In the genomic region with DNA sequence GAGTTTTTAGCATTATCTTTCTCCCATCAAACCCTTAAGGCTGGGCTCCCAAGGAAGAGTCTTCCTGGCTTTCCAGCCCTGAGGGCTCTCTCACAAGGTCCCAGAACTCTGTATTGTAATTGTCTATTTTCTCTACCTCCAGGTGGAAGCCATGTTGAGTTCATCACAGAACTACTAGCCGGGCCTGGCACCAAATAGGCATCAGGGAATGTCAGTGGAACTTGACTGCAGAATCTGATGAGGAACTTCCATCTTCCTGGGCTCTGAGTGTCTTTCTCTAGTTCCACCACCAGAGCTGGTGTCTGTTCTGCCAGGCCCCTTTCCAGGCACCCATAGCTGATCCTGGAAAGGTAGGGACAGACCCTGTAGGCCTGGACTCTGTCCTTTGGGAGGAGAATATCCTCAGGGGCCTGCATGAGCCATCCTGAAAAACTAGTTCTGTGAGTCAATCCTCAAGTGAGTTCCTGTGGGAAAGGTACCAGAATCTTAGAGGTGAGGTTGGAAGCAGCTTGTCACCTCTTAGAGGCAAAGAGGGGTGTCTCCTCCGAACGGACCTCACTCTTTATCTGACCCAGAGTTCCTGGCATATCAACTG, we compare ENCODE assay signal across 2 cellular contexts.
TF ChIP-seq lines count a peak whose summit lies in the region.

No MANE protein-coding gene starts in this region.

TF ChIP-seq in A549, 52 proteins besides CTCF, POLR2A, EP300 and RAD21:
- TF ChIP-seq GATA3 (IDR thresholded peaks at IDR 0.05; ENCODE audit: borderline replicate concordance): no peak
- TF ChIP-seq JUN (IDR thresholded peaks at IDR 0.05): no peak
- no peak for TF ChIP-seq SMC3 (IDR thresholded peaks at IDR 0.05)
- TF ChIP-seq, protein P1, sequence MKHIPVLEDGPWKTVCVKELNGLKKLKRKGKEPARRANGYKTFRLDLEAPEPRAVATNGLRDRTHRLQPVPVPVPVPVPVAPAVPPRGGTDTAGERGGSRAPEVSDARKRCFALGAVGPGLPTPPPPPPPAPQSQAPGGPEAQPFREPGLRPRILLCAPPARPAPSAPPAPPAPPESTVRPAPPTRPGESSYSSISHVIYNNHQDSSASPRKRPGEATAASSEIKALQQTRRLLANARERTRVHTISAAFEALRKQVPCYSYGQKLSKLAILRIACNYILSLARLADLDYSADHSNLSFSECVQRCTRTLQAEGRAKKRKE (CRISPR knock-in tag; IDR thresholded peaks at IDR 0.05; ENCODE audit: low read depth): no peak
- TF ChIP-seq, protein P2, sequence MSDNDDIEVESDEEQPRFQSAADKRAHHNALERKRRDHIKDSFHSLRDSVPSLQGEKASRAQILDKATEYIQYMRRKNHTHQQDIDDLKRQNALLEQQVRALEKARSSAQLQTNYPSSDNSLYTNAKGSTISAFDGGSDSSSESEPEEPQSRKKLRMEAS (IDR thresholded peaks at IDR 0.05): no peak
- no peak for TF ChIP-seq NFE2L2 (conservative IDR thresholded peaks at IDR 0.05; ENCODE audit: low read length)
- no peak for TF ChIP-seq RFX5 (IDR thresholded peaks at IDR 0.05)
- TF ChIP-seq BHLHE40 (IDR thresholded peaks at IDR 0.05; ENCODE audit: low read depth, low read length): no peak
- TF ChIP-seq, protein P3, sequence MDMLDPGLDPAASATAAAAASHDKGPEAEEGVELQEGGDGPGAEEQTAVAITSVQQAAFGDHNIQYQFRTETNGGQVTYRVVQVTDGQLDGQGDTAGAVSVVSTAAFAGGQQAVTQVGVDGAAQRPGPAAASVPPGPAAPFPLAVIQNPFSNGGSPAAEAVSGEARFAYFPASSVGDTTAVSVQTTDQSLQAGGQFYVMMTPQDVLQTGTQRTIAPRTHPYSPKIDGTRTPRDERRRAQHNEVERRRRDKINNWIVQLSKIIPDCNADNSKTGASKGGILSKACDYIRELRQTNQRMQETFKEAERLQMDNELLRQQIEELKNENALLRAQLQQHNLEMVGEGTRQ (IDR thresholded peaks at IDR 0.05): no peak
- TF ChIP-seq NR3C1 (IDR thresholded peaks at IDR 0.05): no peak
- TF ChIP-seq KDM5A (IDR thresholded peaks at IDR 0.05): no peak
- no peak for TF ChIP-seq MAZ (IDR thresholded peaks at IDR 0.05; ENCODE audit: borderline replicate concordance, low read depth, low read length)
- TF ChIP-seq ZFP36 (IDR thresholded peaks at IDR 0.05; ENCODE audit: borderline replicate concordance, partially characterized antibody): no peak

TF ChIP-seq in HCT116, 20 proteins besides CTCF, POLR2A, EP300 and RAD21:
- TF ChIP-seq, protein P4, sequence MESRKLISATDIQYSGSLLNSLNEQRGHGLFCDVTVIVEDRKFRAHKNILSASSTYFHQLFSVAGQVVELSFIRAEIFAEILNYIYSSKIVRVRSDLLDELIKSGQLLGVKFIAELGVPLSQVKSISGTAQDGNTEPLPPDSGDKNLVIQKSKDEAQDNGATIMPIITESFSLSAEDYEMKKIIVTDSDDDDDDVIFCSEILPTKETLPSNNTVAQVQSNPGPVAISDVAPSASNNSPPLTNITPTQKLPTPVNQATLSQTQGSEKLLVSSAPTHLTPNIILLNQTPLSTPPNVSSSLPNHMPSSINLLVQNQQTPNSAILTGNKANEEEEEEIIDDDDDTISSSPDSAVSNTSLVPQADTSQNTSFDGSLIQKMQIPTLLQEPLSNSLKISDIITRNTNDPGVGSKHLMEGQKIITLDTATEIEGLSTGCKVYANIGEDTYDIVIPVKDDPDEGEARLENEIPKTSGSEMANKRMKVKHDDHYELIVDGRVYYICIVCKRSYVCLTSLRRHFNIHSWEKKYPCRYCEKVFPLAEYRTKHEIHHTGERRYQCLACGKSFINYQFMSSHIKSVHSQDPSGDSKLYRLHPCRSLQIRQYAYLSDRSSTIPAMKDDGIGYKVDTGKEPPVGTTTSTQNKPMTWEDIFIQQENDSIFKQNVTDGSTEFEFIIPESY (IDR thresholded peaks at IDR 0.05; ENCODE audit: extremely low read depth, insufficient replicate concordance, low read length): no peak
- TF ChIP-seq SRF (IDR thresholded peaks at IDR 0.05; ENCODE audit: low read depth): no peak
- no peak for TF ChIP-seq SIN3A (IDR thresholded peaks at IDR 0.05; ENCODE audit: low read depth)
- no peak; the same call in 1 of the 2 replicates for TF ChIP-seq CBX3 (IDR thresholded peaks at IDR 0.05; ENCODE audit: low read depth)
- TF ChIP-seq, protein P5, sequence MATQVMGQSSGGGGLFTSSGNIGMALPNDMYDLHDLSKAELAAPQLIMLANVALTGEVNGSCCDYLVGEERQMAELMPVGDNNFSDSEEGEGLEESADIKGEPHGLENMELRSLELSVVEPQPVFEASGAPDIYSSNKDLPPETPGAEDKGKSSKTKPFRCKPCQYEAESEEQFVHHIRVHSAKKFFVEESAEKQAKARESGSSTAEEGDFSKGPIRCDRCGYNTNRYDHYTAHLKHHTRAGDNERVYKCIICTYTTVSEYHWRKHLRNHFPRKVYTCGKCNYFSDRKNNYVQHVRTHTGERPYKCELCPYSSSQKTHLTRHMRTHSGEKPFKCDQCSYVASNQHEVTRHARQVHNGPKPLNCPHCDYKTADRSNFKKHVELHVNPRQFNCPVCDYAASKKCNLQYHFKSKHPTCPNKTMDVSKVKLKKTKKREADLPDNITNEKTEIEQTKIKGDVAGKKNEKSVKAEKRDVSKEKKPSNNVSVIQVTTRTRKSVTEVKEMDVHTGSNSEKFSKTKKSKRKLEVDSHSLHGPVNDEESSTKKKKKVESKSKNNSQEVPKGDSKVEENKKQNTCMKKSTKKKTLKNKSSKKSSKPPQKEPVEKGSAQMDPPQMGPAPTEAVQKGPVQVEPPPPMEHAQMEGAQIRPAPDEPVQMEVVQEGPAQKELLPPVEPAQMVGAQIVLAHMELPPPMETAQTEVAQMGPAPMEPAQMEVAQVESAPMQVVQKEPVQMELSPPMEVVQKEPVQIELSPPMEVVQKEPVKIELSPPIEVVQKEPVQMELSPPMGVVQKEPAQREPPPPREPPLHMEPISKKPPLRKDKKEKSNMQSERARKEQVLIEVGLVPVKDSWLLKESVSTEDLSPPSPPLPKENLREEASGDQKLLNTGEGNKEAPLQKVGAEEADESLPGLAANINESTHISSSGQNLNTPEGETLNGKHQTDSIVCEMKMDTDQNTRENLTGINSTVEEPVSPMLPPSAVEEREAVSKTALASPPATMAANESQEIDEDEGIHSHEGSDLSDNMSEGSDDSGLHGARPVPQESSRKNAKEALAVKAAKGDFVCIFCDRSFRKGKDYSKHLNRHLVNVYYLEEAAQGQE (IDR thresholded peaks at IDR 0.05; ENCODE audit: low read depth): no peak
- peak; percentile 53 for TF ChIP-seq SP1 (IDR thresholded peaks at IDR 0.05; ENCODE audit: low read depth)
- TF ChIP-seq, protein P6, sequence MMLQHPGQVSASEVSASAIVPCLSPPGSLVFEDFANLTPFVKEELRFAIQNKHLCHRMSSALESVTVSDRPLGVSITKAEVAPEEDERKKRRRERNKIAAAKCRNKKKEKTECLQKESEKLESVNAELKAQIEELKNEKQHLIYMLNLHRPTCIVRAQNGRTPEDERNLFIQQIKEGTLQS (IDR thresholded peaks at IDR 0.05): no peak
- TF ChIP-seq TCF7L2 (IDR thresholded peaks at IDR 0.05; ENCODE audit: borderline replicate concordance, extremely low read depth, insufficient read depth, insufficient read length): no peak
- TF ChIP-seq, protein P2 (IDR thresholded peaks at IDR 0.05): no peak
- no peak for TF ChIP-seq EGR1 (IDR thresholded peaks at IDR 0.05; ENCODE audit: low read depth)
- no peak for TF ChIP-seq EZH2 (IDR thresholded peaks at IDR 0.05)
- no peak for TF ChIP-seq ELF1 (IDR thresholded peaks at IDR 0.05; ENCODE audit: borderline replicate concordance, low read depth)
- no peak for TF ChIP-seq ZNF274 (IDR thresholded peaks at IDR 0.05; ENCODE audit: low read depth, low read length)
- no peak for TF ChIP-seq JUND (IDR thresholded peaks at IDR 0.05)
- TF ChIP-seq FOSL1 (IDR thresholded peaks at IDR 0.05; ENCODE audit: low read depth): no peak
- TF ChIP-seq ZFX (IDR thresholded peaks at IDR 0.05): peak; percentile 40; the same call in 1 of the 2 replicates
- TF ChIP-seq EZH2phosphoT487 (IDR thresholded peaks at IDR 0.05; ENCODE audit: borderline replicate concordance): no peak
- TF ChIP-seq POLR2AphosphoS5 (IDR thresholded peaks at IDR 0.05; ENCODE audit: low read depth, low read length): peak; percentile 41; the same call in 1 of the 2 replicates
TF ChIP-seq in HCT116: peak in this region for 3.
